In the genomic region with DNA sequence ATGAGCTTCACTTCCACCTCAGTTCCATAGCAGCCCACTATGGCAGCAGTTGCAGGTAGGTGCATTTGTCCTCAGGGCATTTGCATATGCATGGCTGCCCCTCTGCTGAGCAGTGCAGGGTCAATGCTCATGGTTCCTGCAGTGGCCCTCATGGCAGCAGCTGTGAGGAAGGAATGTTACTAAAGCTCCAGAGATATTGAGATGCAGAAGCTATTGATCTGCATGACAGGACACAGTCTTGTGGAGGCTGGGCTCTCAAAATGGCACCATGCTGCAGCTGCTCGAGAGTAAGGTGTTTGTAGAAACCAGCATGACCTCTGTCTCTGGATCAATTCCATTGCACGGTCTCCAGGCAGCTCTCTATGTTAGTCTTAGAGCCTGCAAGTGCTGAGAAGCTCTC, we compare ENCODE assay signal across 30 cellular contexts.
"Had no signal": no experiment of that assay in that cellular context is flagged by ENCODE, and none has a peak within 500 bp of the region (broad histone marks: within the 10 kb centered on the region; RNA-seq: fewer than 3 reads in every experiment).

No MANE protein-coding gene starts in this region.

- H3K9me3 Mint-ChIP-seq: activated T-helper 1 cell treated with anti-CD3 and anti-CD28 coated beads, Interleukin-12 subunit alpha, Interleukin-12 subunit beta, Interleukin-2, Interleukin-4 antibody, amounts not matched to agents 30 ng/mL and 10 ng/mL and 1 ng/mL, durations not matched to agents 14 hours and 24 hours and 36 hours; nephron; stimulated activated naive CD8-positive, alpha-beta T cell treated with anti-CD3 and anti-CD28 coated beads, Interleukin-15, Interleukin-2, amounts not matched to agents 100 ng/mL and 50 ng/mL, for 24 hours; T-helper 1 cell treated with Interleukin-12 subunit alpha and Interleukin-12 subunit beta and Interleukin-4 antibody, amounts not matched to agents 30 μg/mL and 1 μg/mL, for 36 hours had no signal

- H3K27ac Mint-ChIP-seq: activated naive CD4-positive, alpha-beta T cell treated with anti-CD3 and anti-CD28 coated beads for 36 hours; activated naive CD8-positive, alpha-beta T cell treated with anti-CD3 and anti-CD28 coated beads for 36 hours; activated T-helper 1 cell treated with anti-CD3 and anti-CD28 coated beads, Interleukin-12 subunit alpha, Interleukin-12 subunit beta, Interleukin-2, Interleukin-4 antibody, amounts not matched to agents 30 ng/mL and 10 ng/mL and 1 ng/mL, durations not matched to agents 14 hours and 24 hours and 36 hours; brain; nephron; stimulated activated naive CD8-positive, alpha-beta T cell treated with anti-CD3 and anti-CD28 coated beads, Interleukin-15, Interleukin-2, amounts not matched to agents 100 ng/mL and 50 ng/mL, for 24 hours; T-helper 1 cell treated with Interleukin-12 subunit alpha and Interleukin-12 subunit beta and Interleukin-4 antibody, amounts not matched to agents 30 μg/mL and 1 μg/mL, for 36 hours had no signal

- H3K27me3 Mint-ChIP-seq: activated naive CD8-positive, alpha-beta T cell treated with anti-CD3 and anti-CD28 coated beads for 36 hours; brain; stimulated activated naive CD8-positive, alpha-beta T cell treated with anti-CD3 and anti-CD28 coated beads, Interleukin-15, Interleukin-2, amounts not matched to agents 100 ng/mL and 50 ng/mL, for 24 hours had no signal

- H3K9me3 ChIP-seq: adrenal gland, ascending aorta, gastrocnemius medialis, left ventricle myocardium inferior, neutrophil, right lobe of liver, thoracic aorta had no signal

- H3K4me3 Mint-ChIP-seq: activated naive CD4-positive, alpha-beta T cell treated with anti-CD3 and anti-CD28 coated beads for 36 hours; activated naive CD8-positive, alpha-beta T cell treated with anti-CD3 and anti-CD28 coated beads for 36 hours; activated T-helper 1 cell treated with anti-CD3 and anti-CD28 coated beads, Interleukin-12 subunit alpha, Interleukin-12 subunit beta, Interleukin-2, Interleukin-4 antibody, amounts not matched to agents 30 ng/mL and 10 ng/mL and 1 ng/mL, durations not matched to agents 14 hours and 24 hours and 36 hours; brain; nephron; stimulated activated naive CD8-positive, alpha-beta T cell treated with anti-CD3 and anti-CD28 coated beads, Interleukin-15, Interleukin-2, amounts not matched to agents 100 ng/mL and 50 ng/mL, for 24 hours; T-helper 1 cell treated with Interleukin-12 subunit alpha and Interleukin-12 subunit beta and Interleukin-4 antibody, amounts not matched to agents 30 μg/mL and 1 μg/mL, for 36 hours had no signal

- H3K4me2 ChIP-seq: hepatocyte had no signal

- H3K36me3 ChIP-seq: adrenal gland, ascending aorta, cardiac muscle cell, gastrocnemius medialis, left ventricle myocardium inferior, neutrophil, right lobe of liver, thoracic aorta had no signal

- H3K4me1 ChIP-seq: adrenal gland, ascending aorta, gastrocnemius medialis, left ventricle myocardium inferior, right lobe of liver had no signal

- H2AFZ ChIP-seq: hepatocyte had no signal

- H3K4me1 Mint-ChIP-seq: activated naive CD8-positive, alpha-beta T cell treated with anti-CD3 and anti-CD28 coated beads for 36 hours had no signal

- H3K36me3 Mint-ChIP-seq: activated naive CD8-positive, alpha-beta T cell treated with anti-CD3 and anti-CD28 coated beads for 36 hours; brain had no signal

- ATAC-seq: activated CD4-positive, CD25-positive, alpha-beta regulatory T cell treated with anti-CD3 and anti-CD28 coated beads, Interleukin-2, amount 50 U/mL, for 24 hours; gastrocnemius medialis; right lobe of liver had no signal

- H3K79me2 ChIP-seq: hepatocyte had no signal

- H3K27me3 ChIP-seq: adrenal gland, ascending aorta, cardiac muscle cell, dorsolateral prefrontal cortex, gastrocnemius medialis, hepatocyte, neutrophil, right lobe of liver had no signal

- H3K27ac ChIP-seq: adrenal gland, ascending aorta, cardiac muscle cell, coronary artery, dorsolateral prefrontal cortex, gastrocnemius medialis, hepatocyte, left ventricle myocardium inferior, neutrophil, right lobe of liver, thoracic aorta, VCaP had no signal

- H3K4me3 ChIP-seq: adrenal gland, ascending aorta, cardiac muscle cell, coronary artery, dorsolateral prefrontal cortex, gastrocnemius medialis, hepatocyte, left ventricle myocardium inferior, lung, right lobe of liver, thoracic aorta had no signal

- DNase-seq: activated CD4-positive, alpha-beta T cell treated with anti-CD3 and anti-CD28 coated beads for 48 hours; activated CD4-positive, alpha-beta T cell treated with anti-CD3 and anti-CD28 coated beads, Interleukin-2, amount 50 U/mL, for 48 hours; activated CD8-positive, alpha-beta memory T cell treated with anti-CD3 and anti-CD28 coated beads for 24 hours; activated effector memory CD4-positive, alpha-beta T cell treated with anti-CD3 and anti-CD28 coated beads, Interleukin-2, amount 50 U/mL, for 16 hours; activated naive CD4-positive, alpha-beta T cell treated with anti-CD3 and anti-CD28 coated beads for 36 hours; activated naive CD8-positive, alpha-beta T cell treated with anti-CD3 and anti-CD28 coated beads for 36 hours; adrenal gland; dorsolateral prefrontal cortex; effector memory CD4-positive, alpha-beta T cell; erythroblast; gastrocnemius medialis; left ventricle myocardium inferior; right lobe of liver; stimulated activated CD4-positive, alpha-beta T cell treated with anti-CD3 and anti-CD28 coated beads, Interleukin-2, amount 100 ng/mL, for 48 hours; T-helper 9 cell; trophoblast cell had no signal
